ENCODE assay signal across 21 cellular contexts in genomic region chr12:70186436-70186835, GRCh38. TPM values are rescaled to one million over a fixed set of nuclear protein-coding genes. Genes with fewer than 3 reads are reported as not detected.
DNase-seq lines count a peak whose midpoint lies in the region; ATAC-seq and TF ChIP-seq lines count a peak whose summit lies in the region.
"Had no signal": no experiment of that assay in that cellular context is flagged by ENCODE, and none has a peak within 500 bp of the region (broad histone marks: within the 10 kb centered on the region; RNA-seq: fewer than 3 reads in every experiment).

No MANE protein-coding gene starts in this region.

- DNase-seq in NCI-H1694 treated with DMSO at 0.1 percent for 48 hours (lab: John Stamatoyannopoulos, UW) (peak; percentile 14), NCI-H1694 (lab: John Stamatoyannopoulos, UW) (no peak), NCI-H2171 (lab: John Stamatoyannopoulos, UW) (peak; percentile 56), cerebellar cortex (ENCODE audit: low spot score) (peak; percentile 95), glutamatergic neuron (no peak), body of pancreas (no peak), right atrium auricular region (ENCODE audit: low spot score) (no peak)
- DNase-seq: 8988T; ACHN; AML-193; BE2C; CD4-positive, alpha-beta T cell; CD8-positive, alpha-beta memory T cell; DMS53; DMS79 treated with DMSO at 0.1 percent for 48 hours; GM23248; H7; HCEC 1CT had no signal

- no peaks in the 10 kb centered on the region for H3K36me3 ChIP-seq in body of pancreas (replicated peaks in 1 of 2; ENCODE audit: insufficient read depth in 1 of 2, low read depth in 2 of 2)
- H3K36me3 ChIP-seq in right atrium auricular region: no peaks in the 10 kb centered on the region
- H3K36me3 ChIP-seq: BE2C; BLaER1 treated with 17β-estradiol and CSF1 and Interleukin-3, amounts not matched to agents 10 nM and 100 nM had no signal

- H3K36me3 Mint-ChIP-seq in glutamatergic neuron (ENCODE audit: unreplicated experiment): no peaks in the 10 kb centered on the region
- H3K36me3 Mint-ChIP-seq: CD14-positive monocyte; CD8-positive, alpha-beta memory T cell had no signal

- H3K27me3 ChIP-seq in body of pancreas (no peaks in the 10 kb centered on the region), right atrium auricular region (no peaks in the 10 kb centered on the region)
- H3K27me3 ChIP-seq: BE2C; BLaER1 treated with 17β-estradiol and CSF1 and Interleukin-3, amounts not matched to agents 10 nM and 100 nM had no signal

- H3K27ac ChIP-seq in body of pancreas (no peak overlapping the region), right atrium auricular region (no peak overlapping the region)
- H3K27ac ChIP-seq: A549; BLaER1 treated with 17β-estradiol and CSF1 and Interleukin-3, amounts not matched to agents 10 nM and 100 nM; GM23248 had no signal

- H3K4me1 Mint-ChIP-seq in glutamatergic neuron (ENCODE audit: low read depth, unreplicated experiment): peaks cover 5% of the 10 kb centered on the region
- H3K4me1 Mint-ChIP-seq: CD14-positive monocyte; CD8-positive, alpha-beta memory T cell had no signal

- H3K4me1 ChIP-seq in body of pancreas (no peaks in the 10 kb centered on the region), right atrium auricular region (no peaks in the 10 kb centered on the region)
- H3K4me1 ChIP-seq: A549; BE2C; BLaER1 treated with 17β-estradiol and CSF1 and Interleukin-3, amounts not matched to agents 10 nM and 100 nM had no signal

- no peak overlapping the region for H3K4me3 Mint-ChIP-seq in glutamatergic neuron (ENCODE audit: unreplicated experiment)
- H3K4me3 Mint-ChIP-seq: CD14-positive monocyte; CD4-positive, alpha-beta T cell; CD8-positive, alpha-beta memory T cell had no signal

- intact Hi-C loops in body of pancreas (cut with DNase I): no loop called here

- no peak for TF ChIP-seq CTCF in glutamatergic neuron (IDR thresholded peaks at IDR 0.05; ENCODE audit: partially characterized antibody, unreplicated experiment)
- no peak for TF ChIP-seq CTCF in body of pancreas (IDR thresholded peaks at IDR 0.05)
- no peak for TF ChIP-seq CTCF in right atrium auricular region (IDR thresholded peaks at IDR 0.05)

- no peak for TF ChIP-seq POLR2A in body of pancreas (IDR thresholded peaks at IDR 0.05)

- whole genome bisulfite sequencing in body of pancreas, 2 donors: 39 to 46% methylated on average over 3 of the region's 3 CpGs

- H3K27ac Mint-ChIP-seq in glutamatergic neuron (ENCODE audit: unreplicated experiment): peak overlapping the region; percentile 48
- H3K27ac Mint-ChIP-seq: CD14-positive monocyte; CD4-positive, alpha-beta T cell; CD8-positive, alpha-beta memory T cell had no signal

- no peaks in the 10 kb centered on the region for H3K9me3 ChIP-seq in body of pancreas
- no peaks in the 10 kb centered on the region for H3K9me3 ChIP-seq in right atrium auricular region
- H3K9me3 ChIP-seq: A549, BE2C had no signal

- no peaks in the 10 kb centered on the region for H3K9me3 Mint-ChIP-seq in glutamatergic neuron (ENCODE audit: unreplicated experiment)
- H3K9me3 Mint-ChIP-seq: CD4-positive, alpha-beta T cell had no signal

- H3K4me3 ChIP-seq in body of pancreas: no peak overlapping the region
- H3K4me3 ChIP-seq in right atrium auricular region: no peak overlapping the region
- H3K4me3 ChIP-seq: A549; BLaER1 treated with 17β-estradiol and CSF1 and Interleukin-3, amounts not matched to agents 10 nM and 100 nM; GM23248 had no signal

- ATAC-seq in body of pancreas: no peak
- ATAC-seq: A549 had no signal

- H3K27me3 Mint-ChIP-seq in glutamatergic neuron (ENCODE audit: unreplicated experiment): no peaks in the 10 kb centered on the region

RNA-seq across cellular contexts. Expression of gene CNOT2, which starts 56.8 kb away (rescaled TPM):
- total RNA-seq in glutamatergic neuron (ENCODE audit: unreplicated experiment) (121 TPM), body of pancreas (10 to 100 TPM; 76.8 to 87.3 TPM), right atrium auricular region (10 to 100 TPM; 54.5 to 55.5 TPM)

Comparison
In these comparisons a context has a peak if more than half of its experiments do, and no peak if none do; other contexts are left out.
1. DNase-seq: peak in NCI-H1694 treated with DMSO at 0.1 percent for 48 hours (single experiment), NCI-H2171 (single experiment) and cerebellar cortex (single experiment); none in NCI-H1694 (single experiment), glutamatergic neuron (single experiment), body of pancreas (0 of 4) and right atrium auricular region (single experiment).